Comparison of ENCODE assay signal across 8 cellular contexts in genomic region chr3:12750658-12751071, GRCh38. TPM values are rescaled to one million over a fixed set of nuclear protein-coding genes. Genes with fewer than 3 reads are reported as not detected.
DNase-seq lines count a peak whose midpoint lies in the region; TF ChIP-seq lines count a peak whose summit lies in the region.

No MANE protein-coding gene starts in this region.

- no peaks in the 10 kb centered on the region for H3K9me2 ChIP-seq in SU-DHL-6 (replicated peaks; ENCODE audit: insufficient read depth, low read length)

- H4K20me1 ChIP-seq in SU-DHL-6 (ENCODE audit: low read depth, low read length), result no peaks in the 10 kb centered on the region

- H3K4me1 ChIP-seq in tibial artery (peaks cover 0 to 17% (median 9%) of the 10 kb centered on the region in 4 donors), A673 (ENCODE audit: insufficient read depth, low read length, poor library complexity, severe bottlenecking) (no peaks in the 10 kb centered on the region)

- peak overlapping the region; percentile 20; the same call in 1 of the 2 replicates for H3K9ac ChIP-seq in SU-DHL-6 (ENCODE audit: low read length)

- POLR2A ChIA-PET in A673 (lab: Charles Lee; ENCODE audit: low non-redundant PET), result no interaction called here

- intact Hi-C loops in tibial artery (cut with DNase I; ENCODE audit: low total_unique reads), result no loop called here
- intact Hi-C loops in A673 (cut with micrococcal nuclease; ENCODE audit: unreplicated experiment), result no loop called here

- no peaks in the 10 kb centered on the region for H3K27me3 ChIP-seq in SU-DHL-6 (ENCODE audit: low read length)
- no peaks in the 10 kb centered on the region for H3K27me3 ChIP-seq in tibial artery
- H3K27me3 ChIP-seq in A673 (replicated peaks; ENCODE audit: insufficient read depth, low read depth, low read length, poor library complexity), result no peaks in the 10 kb centered on the region

- peak overlapping the region; percentile 67 for H3K4me2 ChIP-seq in SU-DHL-6 (ENCODE audit: low read depth, low read length, poor library complexity, severe bottlenecking)

- TF ChIP-seq CTCF in SU-DHL-6 (IDR thresholded peaks at IDR 0.05; ENCODE audit: insufficient read depth, low read length, poor library complexity, severe bottlenecking) (no peak), fibroblast of pulmonary artery (IDR thresholded peaks at IDR 0.05; ENCODE audit: low read length, missing control alignments) (no peak), tibial artery (IDR thresholded peaks at IDR 0.05) (no peak), A673 (conservative IDR thresholded peaks at IDR 0.05; ENCODE audit: low read depth, low read length) (no peak)

- H3K36me3 ChIP-seq in SU-DHL-6 (ENCODE audit: low read length) (no peaks in the 10 kb centered on the region), tibial artery (no peaks in the 10 kb centered on the region), A673 (ENCODE audit: insufficient read depth, low read length, poor library complexity, severe bottlenecking) (no peaks in the 10 kb centered on the region)

- DNase-seq in stimulated activated CD4-positive, alpha-beta T cell treated with anti-CD3 and anti-CD28 coated beads, Interleukin-12 subunit alpha, Interleukin-12 subunit beta, amount 100 ng/mL, for 48 hours (ENCODE audit: low read depth in 2 of 3, low spot score in 1 of 3), result peak; percentile 15 to 31 (median 22)
- DNase-seq in stimulated activated CD4-positive, alpha-beta T cell treated with anti-CD3 and anti-CD28 coated beads, Interleukin-12 subunit alpha, Interleukin-12 subunit beta, amount 100 ng/mL, for 4 hours, result no peak
- DNase-seq in fibroblast of pulmonary artery (ENCODE audit: low read depth), result peak; percentile 74
- peak; percentile 44 to 78 for DNase-seq in tibial artery
- DNase-seq in A673 (ENCODE audit: low spot score), result no peak
- DNase-seq in ecto neural progenitor cell (ENCODE audit: low spot score), result no peak
- no peak for DNase-seq in globus pallidus (ENCODE audit: low spot score)

- H3K4me3 ChIP-seq in SU-DHL-6 (ENCODE audit: insufficient read depth, low read length, poor library complexity, severe bottlenecking) (no peak overlapping the region), fibroblast of pulmonary artery (replicated peaks; ENCODE audit: low read depth, low read length) (no peak overlapping the region), tibial artery (no peak overlapping the region), A673 (ENCODE audit: low read depth, low read length, poor library complexity, severe bottlenecking) (no peak overlapping the region)

- CTCF ChIA-PET in A673 (lab: Charles Lee), result no interaction called here

- peaks cover 5% of the 10 kb centered on the region for H3F3A ChIP-seq in SU-DHL-6 (ENCODE audit: insufficient read depth)

- BruUV-seq in A673 (replicated peaks; lab: Mats Ljungman, UMichigan), result no TSS peak

- no peaks in the 10 kb centered on the region for H3K9me3 ChIP-seq in SU-DHL-6 (ENCODE audit: insufficient read depth, low read length)
- no peaks in the 10 kb centered on the region for H3K9me3 ChIP-seq in tibial artery
- H3K9me3 ChIP-seq in A673 (ENCODE audit: low read depth, low read length, poor library complexity, severe bottlenecking), result no peaks in the 10 kb centered on the region

- H3K79me2 ChIP-seq in SU-DHL-6 (ENCODE audit: insufficient read depth, low read length), result no peaks in the 10 kb centered on the region

- no peak overlapping the region for H2AFZ ChIP-seq in SU-DHL-6 (ENCODE audit: low read depth, low read length, severe bottlenecking)

- peak overlapping the region; percentile 87 for H3K27ac ChIP-seq in SU-DHL-6 (ENCODE audit: low read depth, low read length)
- peak overlapping the region; percentile 38 to 44 for H3K27ac ChIP-seq in tibial artery
- H3K27ac ChIP-seq in A673 (ENCODE audit: low read depth, low read length, poor library complexity, severe bottlenecking), result no peak overlapping the region

RNA-seq across cellular contexts. Expression of gene TMEM40, which starts 8.4 kb away (rescaled TPM):
- not detected in 2 replicates for total RNA-seq in A673 (2021)

RNA-seq across cellular contexts. Expression of gene CAND2, which starts 45.8 kb away (rescaled TPM):
- 7.6 and 8.2 TPM in 2 replicates for total RNA-seq in A673 (2021)

Comparison
In these comparisons a context has a peak if more than half of its experiments do, and no peak if none do; other contexts are left out.
1. DNase-seq: peak in stimulated activated CD4-positive, alpha-beta T cell treated with anti-CD3 and anti-CD28 coated beads, Interleukin-12 subunit alpha, Interleukin-12 subunit beta, amount 100 ng/mL, for 48 hours (3 of 3), fibroblast of pulmonary artery (single experiment) and tibial artery (2 of 2); none in stimulated activated CD4-positive, alpha-beta T cell treated with anti-CD3 and anti-CD28 coated beads, Interleukin-12 subunit alpha, Interleukin-12 subunit beta, amount 100 ng/mL, for 4 hours (single experiment), A673 (single experiment), ecto neural progenitor cell (single experiment) and globus pallidus (single experiment).